25 cellular contexts compared by ENCODE assay signal in genomic region chr4:112967109-112967508, GRCh38.
"Had no signal": no experiment of that assay in that cellular context is flagged by ENCODE, and none has a peak within 500 bp of the region (broad histone marks: within the 10 kb centered on the region; RNA-seq: fewer than 3 reads in every experiment).

No MANE protein-coding gene starts in this region.

- H3K27me3 Mint-ChIP-seq: central memory CD8-positive, alpha-beta T cell; dendritic cell treated with granulocyte-macrophage colony-stimulating factor and Interleukin-4, amounts not matched to agents 40 ng/mL and 50 ng/mL, for 4 days had no signal

- H3K4me3 Mint-ChIP-seq: central memory CD8-positive, alpha-beta T cell; dendritic cell treated with granulocyte-macrophage colony-stimulating factor and Interleukin-4, amounts not matched to agents 40 ng/mL and 50 ng/mL, for 4 days; memory B cell; nephron had no signal

- ATAC-seq: left lobe of liver, pancreas, right lobe of liver had no signal

- H3K9me3 Mint-ChIP-seq: dendritic cell treated with granulocyte-macrophage colony-stimulating factor and Interleukin-4, amounts not matched to agents 40 ng/mL and 50 ng/mL, for 4 days had no signal

- H3K4me1 Mint-ChIP-seq: central memory CD8-positive, alpha-beta T cell; memory B cell; nephron had no signal

- H3K27ac Mint-ChIP-seq: dendritic cell treated with granulocyte-macrophage colony-stimulating factor and Interleukin-4, amounts not matched to agents 40 ng/mL and 50 ng/mL, for 4 days; memory B cell; nephron had no signal

- DNase-seq: colonic mucosa; effector CD8-positive, alpha-beta T cell; esophagus squamous epithelium; foreskin melanocyte; kidney; pancreas; retina; right lobe of liver; stimulated activated CD4-positive, alpha-beta T cell treated with anti-CD3 and anti-CD28 coated beads, Interleukin-12 subunit alpha, Interleukin-12 subunit beta, amount 100 ng/mL, for 4 hours; stimulated activated CD4-positive, alpha-beta T cell treated with anti-CD3 and anti-CD28 coated beads, Interleukin-1b, Interleukin-23, amount 100 ng/mL, for 48 hours; stimulated activated CD4-positive, alpha-beta T cell treated with anti-CD3 and anti-CD28 coated beads, Interleukin-4, amount 100 ng/mL, for 1 hour; stimulated activated CD8-positive, alpha-beta memory T cell treated with anti-CD3 and anti-CD28 coated beads, Interleukin-4, amount 100 ng/mL, for 48 hours; stimulated activated naive CD4-positive, alpha-beta T cell treated with Interleukin-2 at 50 U/mL for 16 hours; stomach; testis; upper lobe of left lung had no signal

- H3K4me3 ChIP-seq: colonic mucosa, esophagus squamous epithelium, hepatocyte, lung, pancreas, right lobe of liver, smooth muscle cell, stomach, testis, tibial nerve, upper lobe of left lung had no signal
